In genomic region chr12:109879332-109880048, GRCh38 we compare ENCODE assay signal across 8 cellular contexts. TPM values are rescaled to one million over a fixed set of nuclear protein-coding genes. Genes with fewer than 3 reads are reported as not detected.
DNase-seq lines count a peak whose midpoint lies in the region; TF ChIP-seq lines count a peak whose summit lies in the region.
"Had no signal": no experiment of that assay in that cellular context is flagged by ENCODE, and none has a peak within 500 bp of the region (broad histone marks: within the 10 kb centered on the region; RNA-seq: fewer than 3 reads in every experiment).

No MANE protein-coding gene starts in this region.

- peak overlapping the region; percentile 73 for H3K27ac Mint-ChIP-seq in progenitor cell of endocrine pancreas

- 42% methylated on average over 14 of the region's 14 CpGs for WGBS in SK-N-SH (ENCODE audit: low lambda C conversion rate)

- H3K36me3 ChIP-seq in SK-N-SH (replicated peaks in 1 of 2; ENCODE audit: control insufficient read depth in 1 of 2, insufficient read depth in 2 of 2, low read length in 1 of 2): no peaks in the 10 kb centered on the region

- no peaks in the 10 kb centered on the region; the same call in 1 of the 2 replicates for H4K20me1 ChIP-seq in SK-N-SH (ENCODE audit: insufficient read depth)

- no peaks in the 10 kb centered on the region for H3K27me3 ChIP-seq in SK-N-SH (ENCODE audit: insufficient read depth)

- no peaks in the 10 kb centered on the region for H3F3A ChIP-seq in SK-N-SH (replicated peaks; ENCODE audit: insufficient read depth)

- H3K79me2 ChIP-seq in SK-N-SH (ENCODE audit: insufficient read depth): peaks cover 51% of the 10 kb centered on the region

- H3K36me3 Mint-ChIP-seq in progenitor cell of endocrine pancreas (ENCODE audit: insufficient read depth): no peaks in the 10 kb centered on the region

- H3K9me3 ChIP-seq in SK-N-SH: no peaks in the 10 kb centered on the region

- H3K4me1 ChIP-seq in SK-N-SH (ENCODE audit: control insufficient read depth in 1 of 2, insufficient read depth in 2 of 2, low read depth in 1 of 2, low read length in 1 of 2): peaks cover 0 to 19% of the 10 kb centered on the region in 2 experiments; a peak in 1 of 4 replicates

- TF ChIP-seq CTCF in GM12865 (IDR thresholded peaks at IDR 0.05; ENCODE audit: insufficient read depth, low read depth, low read length, missing control alignments) (no peak), SK-N-SH (IDR thresholded peaks at IDR 0.05) (no peak), fibroblast of mammary gland (conservative IDR thresholded peaks at IDR 0.05; ENCODE audit: control insufficient read depth, insufficient read depth, low read depth, low read length) (no peak), progenitor cell of endocrine pancreas (IDR thresholded peaks at IDR 0.05; ENCODE audit: unreplicated experiment) (no peak)

- peak overlapping the region; percentile 70 for H3K9ac ChIP-seq in SK-N-SH

- H3K9me3 Mint-ChIP-seq in progenitor cell of endocrine pancreas (ENCODE audit: low read depth): no peaks in the 10 kb centered on the region

- H3K27ac ChIP-seq in SK-N-SH (ENCODE audit: low read depth in 2 of 2, low read length in 1 of 2): peak overlapping the region in 1 of 2 experiments; percentile 75; a peak in 1 of 4 replicates

- no peaks in the 10 kb centered on the region for H3K9me2 ChIP-seq in SK-N-SH

- peak overlapping the region; percentile 85 for H2AFZ ChIP-seq in SK-N-SH (ENCODE audit: low read depth)

- H3K4me3 Mint-ChIP-seq in progenitor cell of endocrine pancreas (ENCODE audit: low read depth): peak overlapping the region; percentile 95

- DNase-seq in GM12865 (ENCODE audit: low read depth) (no peak), SK-N-SH (peak; percentile 42), fibroblast of mammary gland (ENCODE audit: low read depth) (peak; percentile 9), progenitor cell of endocrine pancreas (ENCODE audit: low spot score, unreplicated experiment) (no peak), RPMI8226 (no peak), NCI-H1436 treated with DMSO at 0.1 percent for 48 hours (lab: John Stamatoyannopoulos, UW) (no peak)
- no peak for DNase-seq in stimulated activated naive CD4-positive, alpha-beta T cell treated with Interleukin-2 at 50 U/mL for 16 hours (lab: John Stamatoyannopoulos, UW)

- no peak for TF ChIP-seq RAD21 in SK-N-SH (IDR thresholded peaks at IDR 0.05; ENCODE audit: low read length)

- H3K4me1 Mint-ChIP-seq in progenitor cell of endocrine pancreas (ENCODE audit: low read depth): peaks cover 29% of the 10 kb centered on the region

- H3K27me3 Mint-ChIP-seq in progenitor cell of endocrine pancreas: peaks cover 8% of the 10 kb centered on the region

- no peak for TF ChIP-seq EP300 in SK-N-SH (IDR thresholded peaks at IDR 0.05; ENCODE audit: borderline replicate concordance in 1 of 2, low read depth in 1 of 2, low read length in 1 of 2)

- POLR2A ChIA-PET in SK-N-SH (lab: Yijun Ruan, JAX): no interaction called here

- peak overlapping the region; percentile 92 for H3K4me2 ChIP-seq in SK-N-SH

- H3K4me3 ChIP-seq in GM12865 (ENCODE audit: low read depth, low read length) (peak overlapping the region; percentile 73), SK-N-SH (ENCODE audit: low read depth in 2 of 2, low read length in 1 of 2) (peak overlapping the region; percentile 79 to 82), fibroblast of mammary gland (ENCODE audit: control insufficient read depth, low read depth, low read length) (peak overlapping the region; percentile 92)

- CTCF ChIA-PET in SK-N-SH (lab: Yijun Ruan, JAX): interaction anchor here (0.7 to 3.9 kb wide), 6 partner anchors 27 to 451 kb away, joined by 3 to 26 read pairs (median 4); no protein-coding TSS in a partner anchor

TF ChIP-seq in SK-N-SH, 30 proteins besides CTCF, POLR2A, EP300 and RAD21:
- no peak for TF ChIP-seq MEF2A (IDR thresholded peaks at IDR 0.05; ENCODE audit: borderline replicate concordance, low read depth)
- TF ChIP-seq ELF1 (IDR thresholded peaks at IDR 0.05): no peak
- no peak for TF ChIP-seq JUND (IDR thresholded peaks at IDR 0.05)
- TF ChIP-seq MAX (IDR thresholded peaks at IDR 0.05; ENCODE audit: low read depth): no peak
- TF ChIP-seq POLR2AphosphoS5 (IDR thresholded peaks at IDR 0.05; ENCODE audit: low read depth, low read length): no peak
- TF ChIP-seq MXI1 (IDR thresholded peaks at IDR 0.05; ENCODE audit: low read depth, low read length): no peak
- TF ChIP-seq GATA2 (CRISPR knock-in tag; IDR thresholded peaks at IDR 0.05): no peak
- no peak for TF ChIP-seq FOXM1 (IDR thresholded peaks at IDR 0.05; ENCODE audit: low read depth)
- TF ChIP-seq PBX3 (IDR thresholded peaks at IDR 0.05): no peak
- no peak for TF ChIP-seq NRF1 (IDR thresholded peaks at IDR 0.05; ENCODE audit: low read depth, low read length)
- no peak for TF ChIP-seq RFX5 (IDR thresholded peaks at IDR 0.05; ENCODE audit: low read length)
- no peak for TF ChIP-seq TAF1 (IDR thresholded peaks at IDR 0.05; ENCODE audit: borderline replicate concordance, low read depth, low read length)
- no peak for TF ChIP-seq REST (IDR thresholded peaks at IDR 0.05; ENCODE audit: low read depth, low read length)
- TF ChIP-seq YY1 (IDR thresholded peaks at IDR 0.05; ENCODE audit: low read depth): no peak
TF ChIP-seq in SK-N-SH: peak in this region for 0.

RNA-seq across cellular contexts. Expression of gene GLTP, which starts 0.9 kb away (rescaled TPM):
- polyA plus RNA-seq in SK-N-SH (2012; rRNA removed): 16.9 and 23.0 TPM in 2 replicates
- 20.3 and 20.5 TPM in 2 replicates for polyA plus RNA-seq in SK-N-SH (2012; cell fraction: cytosol; rRNA removed)
- 6.1 and 10.8 TPM in 2 replicates for polyA plus RNA-seq in SK-N-SH (2012; cell fraction: nucleus; rRNA removed)
- 20.8 and 21.7 TPM in 2 replicates for total RNA-seq in progenitor cell of endocrine pancreas

RNA-seq across cellular contexts. Expression of gene TCHP, which starts 20.6 kb away (rescaled TPM):
- polyA plus RNA-seq in SK-N-SH (2012; rRNA removed): 19.0 and 37.3 TPM in 2 replicates
- 27.3 and 33.6 TPM in 2 replicates for polyA plus RNA-seq in SK-N-SH (2012; cell fraction: cytosol; rRNA removed)
- polyA plus RNA-seq in SK-N-SH (2012; cell fraction: nucleus; rRNA removed): 58.3 and 84.4 TPM in 2 replicates
- total RNA-seq in progenitor cell of endocrine pancreas: 19.3 and 20.6 TPM in 2 replicates

RNA-seq across cellular contexts. Expression of gene TRPV4, which starts 46.3 kb away (rescaled TPM):
- polyA plus RNA-seq in SK-N-SH (2012; rRNA removed): 5.2 and 5.4 TPM in 2 replicates
- polyA plus RNA-seq in SK-N-SH (2012; cell fraction: cytosol; rRNA removed): 2.1 and 3.2 TPM in 2 replicates
- 7.3 and 8.9 TPM in 2 replicates for polyA plus RNA-seq in SK-N-SH (2012; cell fraction: nucleus; rRNA removed)
- 5.2 and 7.3 TPM in 2 replicates for total RNA-seq in progenitor cell of endocrine pancreas
- total RNA-seq: activated CD8-positive, alpha-beta memory T cell treated with anti-CD3 and anti-CD28 coated beads for 36 hours had no signal

Comparison
In these comparisons a context has a peak if more than half of its experiments do, and no peak if none do; other contexts are left out.
1. DNase-seq: peak in SK-N-SH (single experiment) and fibroblast of mammary gland (single experiment); none in GM12865 (single experiment), progenitor cell of endocrine pancreas (single experiment), stimulated activated naive CD4-positive, alpha-beta T cell treated with Interleukin-2 at 50 U/mL for 16 hours (single experiment), RPMI8226 (single experiment) and NCI-H1436 treated with DMSO at 0.1 percent for 48 hours (single experiment).
2. Peak in every context shown above with its lines, with median percentiles within 50 percentile points of each other: H3K4me3 ChIP-seq.